In genomic region chr7:135193615-135194081, GRCh38 we compare ENCODE assay signal across 16 cellular contexts. TPM values are rescaled to one million over a fixed set of nuclear protein-coding genes. Genes with fewer than 3 reads are reported as not detected.
DNase-seq lines count a peak whose midpoint lies in the region; ATAC-seq and TF ChIP-seq lines count a peak whose summit lies in the region.
"Had no signal": no experiment of that assay in that cellular context is flagged by ENCODE, and none has a peak within 500 bp of the region (broad histone marks: within the 10 kb centered on the region; RNA-seq: fewer than 3 reads in every experiment).

No MANE protein-coding gene starts in this region.

- H3K4me1 Mint-ChIP-seq in activated T-cell treated with anti-CD3 and anti-CD28 coated beads, Interleukin-2, amount 50 U/mL, for 24 hours (ENCODE audit: low read depth) = peaks cover 7% of the 10 kb centered on the region

- H3K36me3 ChIP-seq in thymus (ENCODE audit: control insufficient read depth, insufficient read depth) (peaks cover 62% of the 10 kb centered on the region), upper lobe of right lung (peaks cover 88% of the 10 kb centered on the region)

- WGBS in thymus = 92% methylated on average over 10 of the region's 10 CpGs

- no peaks in the 10 kb centered on the region for H3K27me3 Mint-ChIP-seq in activated T-cell treated with anti-CD3 and anti-CD28 coated beads, Interleukin-2, amount 50 U/mL, for 24 hours
- H3K27me3 Mint-ChIP-seq: activated naive CD8-positive, alpha-beta T cell had no signal

- TF ChIP-seq CTCF in foreskin keratinocyte (conservative IDR thresholded peaks at IDR 0.05) = no peak
- no peak for TF ChIP-seq CTCF in upper lobe of right lung (IDR thresholded peaks at IDR 0.05)

- no peak for DNase-seq in activated T-cell treated with anti-CD3 and anti-CD28 coated beads, Interleukin-2, amount 50 U/mL, for 24 hours
- DNase-seq in activated T-cell treated with anti-CD3 and anti-CD28 coated beads, Interleukin-2, amount 50 U/mL, for 1 hour = no peak
- DNase-seq in astrocyte of the hippocampus (ENCODE audit: low read depth, low spot score) (peak; percentile 88), foreskin keratinocyte (peak; percentile 90 to 94), HK-2 (ENCODE audit: unreplicated experiment) (no peak), upper lobe of right lung (no peak)
- DNase-seq: activated CD4-positive, alpha-beta T cell treated with anti-CD3 and anti-CD28 coated beads, Interleukin-2, amount 50 U/mL, for 4 hours; effector CD8-positive, alpha-beta T cell; midbrain; SW 1271 had no signal

- peaks cover 97% of the 10 kb centered on the region for H3K36me3 Mint-ChIP-seq in activated T-cell treated with anti-CD3 and anti-CD28 coated beads, Interleukin-2, amount 50 U/mL, for 24 hours (ENCODE audit: low read depth)

- no peak overlapping the region for H3K4me3 Mint-ChIP-seq in activated T-cell treated with anti-CD3 and anti-CD28 coated beads, Interleukin-2, amount 50 U/mL, for 24 hours
- H3K4me3 Mint-ChIP-seq: activated naive CD8-positive, alpha-beta T cell had no signal

- H3K27me3 ChIP-seq in foreskin keratinocyte = no peaks in the 10 kb centered on the region
- no peaks in the 10 kb centered on the region for H3K27me3 ChIP-seq in thymus (ENCODE audit: control insufficient read depth, insufficient read depth)
- no peaks in the 10 kb centered on the region for H3K27me3 ChIP-seq in upper lobe of right lung
- H3K27me3 ChIP-seq: suprapubic skin had no signal

- no peak overlapping the region for H3K27ac ChIP-seq in foreskin keratinocyte
- H3K27ac ChIP-seq in thymus (ENCODE audit: low read depth) = peak overlapping the region; percentile 38
- H3K27ac ChIP-seq in upper lobe of right lung = no peak overlapping the region
- H3K27ac ChIP-seq: A549, suprapubic skin had no signal

- H3K4me3 ChIP-seq in thymus (ENCODE audit: low read length) (no peak overlapping the region), upper lobe of right lung (no peak overlapping the region)
- H3K4me3 ChIP-seq: A549, suprapubic skin had no signal

- ATAC-seq in foreskin keratinocyte (peak; percentile 51), GM18909 (IDR thresholded peaks at IDR 0.05; ENCODE audit: poor library complexity, unreplicated experiment) (no peak), upper lobe of right lung (no peak)
- ATAC-seq: A549 had no signal

- H3K4me1 ChIP-seq in foreskin keratinocyte (peaks cover 33% of the 10 kb centered on the region), thymus (ENCODE audit: control insufficient read depth, insufficient read depth, low read length) (no peaks in the 10 kb centered on the region), upper lobe of right lung (no peaks in the 10 kb centered on the region)
- H3K4me1 ChIP-seq: A549 had no signal

- H3K9me3 ChIP-seq in thymus (ENCODE audit: control insufficient read depth) (no peaks in the 10 kb centered on the region), upper lobe of right lung (no peaks in the 10 kb centered on the region)
- H3K9me3 ChIP-seq: A549, suprapubic skin had no signal

- H3K27ac Mint-ChIP-seq in activated T-cell treated with anti-CD3 and anti-CD28 coated beads, Interleukin-2, amount 50 U/mL, for 24 hours = peak overlapping the region; percentile 23
- H3K27ac Mint-ChIP-seq: activated naive CD8-positive, alpha-beta T cell had no signal

- intact Hi-C loops in upper lobe of right lung (cut with DNase I) = no loop called here

- no peaks in the 10 kb centered on the region for H3K9me3 Mint-ChIP-seq in activated T-cell treated with anti-CD3 and anti-CD28 coated beads, Interleukin-2, amount 50 U/mL, for 24 hours

RNA-seq across cellular contexts. Expression of gene WDR91, which starts 17.7 kb away (rescaled TPM):
- total RNA-seq in foreskin keratinocyte (17.8 and 21.7 TPM in 2 replicates), upper lobe of right lung (30.0 TPM)
- polyA plus RNA-seq in foreskin keratinocyte (11.6 and 12.6 TPM in 2 replicates), thymus (19.8 TPM)

RNA-seq across cellular contexts. Expression of gene CYREN, which starts 23.1 kb away (rescaled TPM):
- 59.5 and 67.1 TPM in 2 replicates for total RNA-seq in foreskin keratinocyte
- 46.6 and 53.0 TPM in 2 replicates for polyA plus RNA-seq in foreskin keratinocyte
- polyA plus RNA-seq in thymus = 28.0 TPM
- 39.3 TPM for total RNA-seq in upper lobe of right lung

RNA-seq across cellular contexts. Expression of gene STRA8, which starts 40.0 kb away (rescaled TPM):
- total RNA-seq in foreskin keratinocyte = not detected in 2 replicates
- polyA plus RNA-seq in foreskin keratinocyte = not detected in 2 replicates
- polyA plus RNA-seq in thymus = 0.16 TPM
- not detected for total RNA-seq in upper lobe of right lung
- total RNA-seq: NCI-H460 had no signal
- polyA plus RNA-seq: A549 had no signal

RNA-seq across cellular contexts. Expression of gene TMEM140, which starts 45.8 kb away (rescaled TPM):
- total RNA-seq in foreskin keratinocyte = 0.07 TPM in 1 of 2 replicates, not detected in the other
- polyA plus RNA-seq in foreskin keratinocyte = 0.04 TPM in 1 of 2 replicates, not detected in the other
- 13.6 TPM for polyA plus RNA-seq in thymus
- total RNA-seq in upper lobe of right lung = 31.2 TPM

Comparison
In these comparisons a context has a peak if more than half of its experiments do, and no peak if none do; other contexts are left out.
1. DNase-seq: peak in astrocyte of the hippocampus (single experiment) and foreskin keratinocyte (2 of 2); none in activated T-cell treated with anti-CD3 and anti-CD28 coated beads, Interleukin-2, amount 50 U/mL, for 24 hours (single experiment), activated T-cell treated with anti-CD3 and anti-CD28 coated beads, Interleukin-2, amount 50 U/mL, for 1 hour (single experiment), HK-2 (single experiment) and upper lobe of right lung (single experiment).